ENCODE assay signal across 8 cellular contexts in the genomic region with DNA sequence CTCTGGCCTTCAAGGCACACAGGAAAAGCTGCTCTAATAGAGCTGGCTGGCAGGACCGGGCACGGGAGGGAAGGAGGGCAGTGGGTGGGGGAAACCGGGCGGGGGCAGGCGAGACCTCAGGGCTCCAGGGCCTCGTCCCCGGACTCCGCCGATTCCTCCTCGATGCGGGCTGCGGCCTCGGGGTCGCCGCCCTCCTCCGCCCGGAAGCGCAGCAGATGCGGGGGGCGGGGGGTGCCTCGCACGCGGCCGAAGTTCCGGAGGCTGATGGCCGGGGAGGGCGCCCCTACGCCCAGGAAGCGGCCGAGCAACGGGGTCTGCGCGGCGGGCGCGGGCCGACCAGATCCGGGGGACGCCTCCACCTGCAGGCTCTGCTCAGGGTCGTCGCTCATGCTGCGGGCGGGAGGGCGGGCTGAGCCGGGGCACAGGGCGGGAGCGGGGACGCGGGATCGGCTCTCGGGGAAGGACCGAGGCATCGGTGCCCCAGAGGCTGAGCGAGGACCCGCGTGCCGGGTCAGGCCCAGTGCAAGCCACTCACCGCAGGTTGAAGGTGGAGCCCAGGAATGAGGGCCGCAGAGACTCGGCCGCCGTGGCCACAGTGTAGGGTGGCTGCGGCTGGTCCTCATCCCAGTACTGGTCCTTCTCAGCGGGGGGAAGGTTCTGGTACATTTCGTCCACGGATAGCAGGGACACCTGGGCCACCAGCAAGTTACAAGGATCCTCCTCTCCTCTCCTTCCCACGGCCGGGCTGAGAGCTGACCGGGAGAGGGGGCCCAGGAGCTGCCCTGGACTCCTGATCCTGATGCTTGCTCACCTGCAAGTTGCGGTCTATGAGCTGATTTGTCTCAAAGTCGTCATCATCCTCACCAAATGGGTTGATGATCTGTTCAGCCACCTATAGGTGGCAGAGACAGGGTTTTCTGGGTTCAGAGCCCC. TPM values are rescaled to one million over a fixed set of nuclear protein-coding genes. Genes with fewer than 3 reads are reported as not detected.
A peak's percentile ranks its signal among the peaks of the same experiment; 100 is the strongest.
DNase-seq lines count a peak whose midpoint lies in the region; ATAC-seq, FAIRE-seq and TF ChIP-seq lines count a peak whose summit lies in the region.

No MANE protein-coding gene starts in this region.

- H2BK15ac ChIP-seq in H9 (ENCODE audit: low read depth, low read length): no peak overlapping the region

- H3K36me3 ChIP-seq in BE2C (peaks cover 8% of the 10 kb centered on the region), astrocyte (ENCODE audit: insufficient read depth, low read length) (no peaks in the 10 kb centered on the region), kidney (ENCODE audit: control insufficient read depth in 1 of 2, insufficient read depth in 2 of 2, low read length in 2 of 2) (peaks cover 2 to 4% of the 10 kb centered on the region in 2 donors), stomach smooth muscle (ENCODE audit: control insufficient read depth in 2 of 2, insufficient read depth in 2 of 2, low read length in 2 of 2) (peaks cover 0 to 6% of the 10 kb centered on the region in 2 donors)

- H3K18ac ChIP-seq in H9 (ENCODE audit: insufficient read length, low read depth, low read length): peak overlapping the region; percentile 71

- peak overlapping the region in 1 of 3 experiments; percentile 70; a peak in 2 of 7 replicates for H3K27ac Mint-ChIP-seq in H9
- H3K27ac Mint-ChIP-seq in astrocyte (ENCODE audit: unreplicated experiment): no peak overlapping the region

- no peak for ATAC-seq in HG03460 (IDR thresholded peaks at IDR 0.05; ENCODE audit: unreplicated experiment)

- TF ChIP-seq CTCF in BE2C (IDR thresholded peaks at IDR 0.05; ENCODE audit: low read depth, low read length) (no peak), H9 (conservative IDR thresholded peaks at IDR 0.05) (peak; percentile 26; the same call in 1 of the 3 replicates), astrocyte (IDR thresholded peaks at IDR 0.05; ENCODE audit: insufficient read depth, low read depth, low read length) (no peak), kidney (IDR thresholded peaks at IDR 0.05; ENCODE audit: borderline replicate concordance, extremely low read depth, insufficient read depth) (peak; percentile 8)

- H3K36me3 Mint-ChIP-seq in H9 (ENCODE audit: insufficient read depth in 1 of 3, low read depth in 3 of 3) (peaks cover 0 to 31% (median 15%) of the 10 kb centered on the region in 3 experiments), astrocyte (ENCODE audit: low read depth, unreplicated experiment) (peaks cover 12% of the 10 kb centered on the region)

- no CpG with 5 or more reads among the region's 71 CpGs for WGBS in H9 (ENCODE audit: extremely low coverage, insufficient read length, low lambda C conversion rate)

- H3K4me3 ChIP-seq in BE2C (ENCODE audit: low read depth, low read length) (peak overlapping the region; percentile 33), astrocyte (ENCODE audit: insufficient read depth, low read depth, low read length) (peak overlapping the region; percentile 13), kidney (ENCODE audit: low read length in 2 of 2) (peak overlapping the region; percentile 34 to 53), stomach smooth muscle (ENCODE audit: low read length in 2 of 2) (peak overlapping the region; percentile 47 to 71)

- FAIRE-seq in astrocyte (lab: Jason Lieb, UNC) (no peak), kidney (lab: Jason Lieb, UNC) (no peak)

- H3K4me1 Mint-ChIP-seq in H9: peaks cover 22 to 28% of the 10 kb centered on the region in 2 experiments
- H3K4me1 Mint-ChIP-seq in astrocyte (ENCODE audit: low read depth, unreplicated experiment): no peaks in the 10 kb centered on the region

- H4K5ac ChIP-seq in H9 (ENCODE audit: insufficient read length, low read depth, low read length): no peak overlapping the region

- peaks cover 9% of the 10 kb centered on the region for H3K23me2 ChIP-seq in H9 (ENCODE audit: insufficient read length, low read depth, low read length, poor library complexity, severe bottlenecking)

- H3K9me3 ChIP-seq in BE2C: no peaks in the 10 kb centered on the region
- H3K9me3 ChIP-seq in H9 (ENCODE audit: control insufficient read depth, low read depth, low read length): no peaks in the 10 kb centered on the region
- H3K9me3 ChIP-seq in astrocyte (ENCODE audit: insufficient read depth, low read depth, low read length): no peaks in the 10 kb centered on the region
- H3K9me3 ChIP-seq in kidney (ENCODE audit: control insufficient read depth in 1 of 2, low read length in 2 of 2): no peaks in the 10 kb centered on the region
- H3K9me3 ChIP-seq in stomach smooth muscle (ENCODE audit: control insufficient read depth in 2 of 2, low read length in 2 of 2): no peaks in the 10 kb centered on the region

- DNase-seq in BE2C (peak; percentile 25), H9 (peak; percentile 61), astrocyte (ENCODE audit: low read depth) (no peak), kidney (peak; percentile 79), DMS 273 (lab: John Stamatoyannopoulos, UW; ENCODE audit: unreplicated experiment) (no peak), NCI-H774 (lab: John Stamatoyannopoulos, UW) (no peak)

- H3K56ac ChIP-seq in H9 (ENCODE audit: insufficient read length, low read depth, low read length): no peak overlapping the region

- peak overlapping the region; percentile 48 for H3K9ac ChIP-seq in H9 (ENCODE audit: extremely low read depth, insufficient read length, low read length)
- H3K9ac ChIP-seq in astrocyte (ENCODE audit: low read length): peak overlapping the region; percentile 63
- peak overlapping the region; percentile 4 to 43 for H3K9ac ChIP-seq in kidney (ENCODE audit: low read length in 2 of 2)
- peak overlapping the region; percentile 24 to 60 for H3K9ac ChIP-seq in stomach smooth muscle (ENCODE audit: low read length in 2 of 2)

- no peaks in the 10 kb centered on the region for H3K79me1 ChIP-seq in H9 (ENCODE audit: insufficient read depth, low read depth, low read length, poor library complexity, severe bottlenecking)

- no peak overlapping the region for H2AK5ac ChIP-seq in H9 (ENCODE audit: insufficient read length, low read length)

- no peaks in the 10 kb centered on the region for H3K27me3 ChIP-seq in BE2C
- no peaks in the 10 kb centered on the region for H3K27me3 ChIP-seq in H9 (ENCODE audit: insufficient read depth, low read length)
- no peaks in the 10 kb centered on the region for H3K27me3 ChIP-seq in astrocyte (ENCODE audit: insufficient read depth, low read length)
- H3K27me3 ChIP-seq in stomach smooth muscle (ENCODE audit: control insufficient read depth in 1 of 2, insufficient read depth in 2 of 2, low read length in 2 of 2): no peaks in the 10 kb centered on the region

- peak overlapping the region; percentile 18 for H2AFZ ChIP-seq in H9 (ENCODE audit: low read length)
- peak overlapping the region; percentile 77 for H2AFZ ChIP-seq in astrocyte (ENCODE audit: low read depth, low read length)

- no peak overlapping the region for H4K91ac ChIP-seq in H9 (ENCODE audit: insufficient read length, low read depth, low read length)

- no peak overlapping the region for H3K27ac ChIP-seq in H9 (ENCODE audit: insufficient read length, low read depth, low read length)
- H3K27ac ChIP-seq in astrocyte (ENCODE audit: low read depth, low read length): no peak overlapping the region
- no peak overlapping the region for H3K27ac ChIP-seq in kidney (ENCODE audit: low read depth in 2 of 2, low read length in 2 of 2)
- no peak overlapping the region for H3K27ac ChIP-seq in stomach smooth muscle (ENCODE audit: low read length)

- H3K14ac ChIP-seq in H9 (ENCODE audit: insufficient read depth, low read length): peak overlapping the region; percentile 85; the same call in 1 of the 2 replicates

- intact Hi-C loops in kidney (cut with DNase I): loop anchor here (10.0 kb wide), 1 partner anchor 50 kb away; no protein-coding TSS in a partner anchor

- no peak overlapping the region for H4K8ac ChIP-seq in H9 (replicated peaks; ENCODE audit: insufficient read length, low read depth, low read length)

- H3K27me3 Mint-ChIP-seq in H9 (ENCODE audit: low read depth) (peaks cover 12% of the 10 kb centered on the region), astrocyte (ENCODE audit: low read depth, unreplicated experiment) (peaks cover 9% of the 10 kb centered on the region)

- no peaks in the 10 kb centered on the region for H3K79me2 ChIP-seq in H9 (ENCODE audit: insufficient read depth, low read length)
- no peaks in the 10 kb centered on the region for H3K79me2 ChIP-seq in astrocyte (ENCODE audit: insufficient read depth, low read length)

- H2BK12ac ChIP-seq in H9 (ENCODE audit: insufficient read length, low read depth, low read length): peak overlapping the region; percentile 25

- H2BK20ac ChIP-seq in H9 (ENCODE audit: low read depth, low read length, poor library complexity, severe bottlenecking): no peak overlapping the region

- H3T11ph ChIP-seq in H9 (ENCODE audit: low read length): no peak overlapping the region

- H3K4me2 ChIP-seq in H9 (ENCODE audit: insufficient read depth, insufficient read length, low read length): peak overlapping the region; percentile 64
- H3K4me2 ChIP-seq in astrocyte (ENCODE audit: low read length): peak overlapping the region; percentile 83

- H3K9me3 Mint-ChIP-seq in H9: no peaks in the 10 kb centered on the region; a peak in 1 of 5 replicates
- H3K9me3 Mint-ChIP-seq in astrocyte (ENCODE audit: unreplicated experiment): no peaks in the 10 kb centered on the region

- H3K4me3 Mint-ChIP-seq in H9 (peak overlapping the region; percentile 62 to 65; a peak in 4 of 5 replicates), astrocyte (ENCODE audit: unreplicated experiment) (no peak overlapping the region)

- H4K20me1 ChIP-seq in H9 (ENCODE audit: control insufficient read depth, insufficient read depth, insufficient read length): no peaks in the 10 kb centered on the region
- H4K20me1 ChIP-seq in astrocyte (ENCODE audit: insufficient read depth, low read length): peaks cover 19% of the 10 kb centered on the region

- H3K4ac ChIP-seq in H9 (ENCODE audit: low read depth, low read length): no peak overlapping the region; the same call in 1 of the 2 replicates

- no peaks in the 10 kb centered on the region for H3K4me1 ChIP-seq in BE2C
- H3K4me1 ChIP-seq in H9 (ENCODE audit: insufficient read depth, low read length): no peaks in the 10 kb centered on the region
- H3K4me1 ChIP-seq in astrocyte (ENCODE audit: insufficient read depth, low read length): peaks cover 25% of the 10 kb centered on the region
- H3K4me1 ChIP-seq in kidney (ENCODE audit: control insufficient read depth in 1 of 2, insufficient read depth in 1 of 2, low read depth in 1 of 2, low read length in 2 of 2): peaks cover 8 to 23% of the 10 kb centered on the region in 2 donors
- H3K4me1 ChIP-seq in stomach smooth muscle (ENCODE audit: control insufficient read depth, insufficient read depth, low read length): peaks cover 32% of the 10 kb centered on the region

- no peak overlapping the region for H2BK5ac ChIP-seq in H9 (ENCODE audit: insufficient read length, low read length)

- H3K23ac ChIP-seq in H9 (ENCODE audit: insufficient read length, low read depth, low read length): no peak overlapping the region

- H2BK120ac ChIP-seq in H9 (ENCODE audit: low read depth, low read length, poor library complexity, severe bottlenecking): no peak overlapping the region

RNA-seq across cellular contexts. Expression of a gene that starts 3.6 kb away (rescaled TPM):
- not detected for polyA plus RNA-seq in BE2C (2012; ENCODE audit: insufficient read depth, insufficient read length, low read depth)
- total RNA-seq in H9 (2021) (1.1 and 1.3 TPM in 2 replicates), astrocyte (0.26 TPM in 1 of 2 replicates, not detected in the other), kidney (0.50 TPM)
- polyA plus RNA-seq in kidney (ENCODE audit: insufficient read depth, low read depth, low replicate concordance): 0.37 TPM

RNA-seq across cellular contexts. Expression of a gene that starts 9.0 kb away (rescaled TPM):
- polyA plus RNA-seq in BE2C (2012; ENCODE audit: insufficient read depth, insufficient read length, low read depth): 818 TPM
- total RNA-seq in H9 (2021) (2,591 and 2,595 TPM in 2 replicates), astrocyte (1,108 and 1,187 TPM in 2 replicates), kidney (1,449 TPM)
- polyA plus RNA-seq in kidney (ENCODE audit: insufficient read depth, low read depth, low replicate concordance): 1,538 TPM

RNA-seq across cellular contexts. Expression of a gene that starts 15.8 kb away (rescaled TPM):
- polyA plus RNA-seq in BE2C (2012; ENCODE audit: insufficient read depth, insufficient read length, low read depth): 24.5 TPM
- total RNA-seq in H9 (2021) (14.7 and 15.9 TPM in 2 replicates), astrocyte (62.0 and 66.4 TPM in 2 replicates), kidney (24.3 TPM)
- polyA plus RNA-seq in kidney (ENCODE audit: insufficient read depth, low read depth, low replicate concordance): 4.4 TPM

RNA-seq across cellular contexts. Expression of a gene that starts 22.8 kb away (rescaled TPM):
- polyA plus RNA-seq in BE2C (2012; ENCODE audit: insufficient read depth, insufficient read length, low read depth): not detected
- total RNA-seq in H9 (2021) (not detected in 2 replicates), astrocyte (0.50 and 0.53 TPM in 2 replicates), kidney (1.2 TPM)
- not detected for polyA plus RNA-seq in kidney (ENCODE audit: insufficient read depth, low read depth, low replicate concordance)

RNA-seq across cellular contexts. Expression of a gene that starts 24.0 kb away (rescaled TPM):
- polyA plus RNA-seq in BE2C (2012; ENCODE audit: insufficient read depth, insufficient read length, low read depth): 3.3 TPM
- total RNA-seq in H9 (2021) (1.4 and 1.9 TPM in 2 replicates), astrocyte (30.3 and 30.6 TPM in 2 replicates), kidney (16.5 TPM)
- 3.2 TPM for polyA plus RNA-seq in kidney (ENCODE audit: insufficient read depth, low read depth, low replicate concordance)

Comparison
In these comparisons a context has a peak if more than half of its experiments do, and no peak if none do; other contexts are left out.
1. DNase-seq: peak in BE2C (single experiment), H9 (single experiment) and kidney (single experiment); none in astrocyte (single experiment), DMS 273 (single experiment) and NCI-H774 (single experiment).
2. CTCF ChIP-seq: peak in H9 (single experiment) and kidney (single experiment); none in BE2C (single experiment) and astrocyte (single experiment).
3. Peak in every context shown above with its lines, with median percentiles within 50 percentile points of each other: H3K4me3 ChIP-seq and H3K9ac ChIP-seq.